Comparison of ENCODE assay signal across 12 cellular contexts in the genomic region with DNA sequence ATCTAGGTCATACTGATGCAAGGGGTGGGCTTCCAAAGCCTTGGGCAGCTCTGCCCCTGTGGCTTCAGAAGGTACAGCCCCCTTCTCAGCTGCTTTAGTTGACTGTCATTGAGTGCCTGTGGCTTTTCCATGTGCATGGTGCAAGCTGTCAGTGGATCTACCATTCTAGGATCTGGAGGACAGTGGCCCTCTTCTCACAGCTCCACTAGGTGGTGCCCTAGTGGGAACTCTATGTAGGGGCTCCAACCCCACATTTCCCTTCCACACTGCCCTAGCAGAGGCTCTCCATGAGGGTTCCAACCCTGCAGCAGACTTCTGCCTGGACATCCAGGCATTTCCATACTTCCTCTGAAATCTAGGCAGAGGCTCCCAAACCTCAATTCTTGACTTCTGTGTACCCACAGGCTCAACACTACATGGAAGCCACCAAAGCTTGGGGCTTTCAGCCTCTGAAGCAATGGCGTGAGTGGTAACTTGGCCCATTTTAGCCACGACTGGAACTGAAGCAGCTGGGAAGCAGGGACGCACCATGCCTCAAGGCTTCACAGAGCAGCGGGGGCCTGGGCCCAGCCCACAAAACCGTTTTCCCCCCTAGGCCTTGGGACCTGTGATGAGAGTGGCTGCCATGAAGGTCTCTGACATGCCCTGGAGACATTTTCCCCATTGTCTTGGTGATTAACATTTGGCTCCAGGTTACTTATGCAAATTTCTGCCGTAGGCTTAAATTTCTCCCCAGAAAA. TPM values are rescaled to one million over a fixed set of nuclear protein-coding genes. Genes with fewer than 3 reads are reported as not detected.
DNase-seq lines count a peak whose midpoint lies in the region; TF ChIP-seq lines count a peak whose summit lies in the region.
"Not testable (repeated sequence)": the region's sequence is repeated elsewhere in the genome, so short reads cannot be mapped to it uniquely, and the experiment has no call there.
"Had no signal": no experiment of that assay in that cellular context is flagged by ENCODE, and none has a peak within 500 bp of the region (broad histone marks: within the 10 kb centered on the region; RNA-seq: fewer than 3 reads in every experiment).

No MANE protein-coding gene starts in this region.

- not testable (repeated sequence) for H3K4me3 ChIP-seq in GM12864 (ENCODE audit: low read depth, low read length); SJCRH30; mesenchymal stem cell (ENCODE audit: insufficient read depth in 1 of 2, low read depth in 1 of 2, low read length in 2 of 2); sigmoid colon

- H2AK5ac ChIP-seq in H9 (ENCODE audit: insufficient read length, low read length), result not testable (repeated sequence)
- H2AK5ac ChIP-seq in mesenchymal stem cell (ENCODE audit: low read length, severe bottlenecking), result peak overlapping the region; percentile 6

- not testable (repeated sequence) for TF ChIP-seq POLR2A in sigmoid colon (IDR thresholded peaks at IDR 0.05)

- not testable (repeated sequence) for H3K23ac ChIP-seq in H9 (ENCODE audit: insufficient read length, low read depth, low read length); mesenchymal stem cell (ENCODE audit: low read length in 2 of 2)

- not testable (repeated sequence) for DNase-seq in GM12864 (ENCODE audit: low read depth); H9; SJCRH30; chondrocyte (ENCODE audit: low spot score); mesenchymal stem cell
- DNase-seq in MV-4-11 (lab: John Stamatoyannopoulos, UW) (peak; percentile 11), sigmoid colon (peak; percentile 11)

- H3K4me2 ChIP-seq in H9 (ENCODE audit: insufficient read depth, insufficient read length, low read length); mesenchymal stem cell (ENCODE audit: low read length, poor library complexity, severe bottlenecking): not testable (repeated sequence)

- intact Hi-C loops in sigmoid colon (cut with DNase I), result not testable (repeated sequence)

- H2BK120ac ChIP-seq in H9 (ENCODE audit: low read depth, low read length, poor library complexity, severe bottlenecking); mesenchymal stem cell (ENCODE audit: low read depth, low read length): not testable (repeated sequence)

- not testable (repeated sequence) for H3K27ac Mint-ChIP-seq in H9; chondrocyte (ENCODE audit: unreplicated experiment)

- H2BK5ac ChIP-seq in H9 (ENCODE audit: insufficient read length, low read length); mesenchymal stem cell (ENCODE audit: low read depth, low read length, poor library complexity, severe bottlenecking): not testable (repeated sequence)

- H3K14ac ChIP-seq in H9 (ENCODE audit: insufficient read depth, low read length); mesenchymal stem cell (ENCODE audit: low read length in 2 of 2): not testable (repeated sequence)

- not testable (repeated sequence) for H3K79me2 ChIP-seq in H9 (ENCODE audit: insufficient read depth, low read length)

- not testable (repeated sequence) for H2BK15ac ChIP-seq in H9 (ENCODE audit: low read depth, low read length); mesenchymal stem cell (ENCODE audit: low read depth, poor library complexity, severe bottlenecking)

- H3K23me2 ChIP-seq in H9 (ENCODE audit: insufficient read length, low read depth, low read length, poor library complexity, severe bottlenecking), result not testable (repeated sequence)

- H3K4me1 Mint-ChIP-seq in H9 (peaks cover 9 to 16% of the 10 kb centered on the region in 2 experiments), chondrocyte (ENCODE audit: low read depth) (peaks cover 43% of the 10 kb centered on the region)

- not testable (repeated sequence) for H3K27me3 Mint-ChIP-seq in H9 (ENCODE audit: low read depth); chondrocyte (ENCODE audit: low read depth)

- TF ChIP-seq EP300 in sigmoid colon (IDR thresholded peaks at IDR 0.05), result not testable (repeated sequence)

- H2BK20ac ChIP-seq in H9 (ENCODE audit: low read depth, low read length, poor library complexity, severe bottlenecking), result not testable (repeated sequence)

- not testable (repeated sequence) for H3K27me3 ChIP-seq in H9 (ENCODE audit: insufficient read depth, low read length); SJCRH30; mesenchymal stem cell (ENCODE audit: control insufficient read depth in 1 of 2, insufficient read depth in 1 of 2, low read length in 2 of 2); sigmoid colon

- not testable (repeated sequence) for H2AFZ ChIP-seq in H9 (ENCODE audit: low read length); mesenchymal stem cell (ENCODE audit: low read depth, low read length)

- H4K8ac ChIP-seq in H9 (replicated peaks; ENCODE audit: insufficient read length, low read depth, low read length); mesenchymal stem cell (ENCODE audit: low read length): not testable (repeated sequence)

- H3K36me3 Mint-ChIP-seq in H9 (ENCODE audit: insufficient read depth in 1 of 3, low read depth in 3 of 3), result peaks cover 0 to 11% (median 3%) of the 10 kb centered on the region in 3 experiments; a peak in 3 of 7 replicates
- not testable (repeated sequence) for H3K36me3 Mint-ChIP-seq in chondrocyte (ENCODE audit: low read depth)

- H3K4me3 Mint-ChIP-seq in H9; chondrocyte (ENCODE audit: unreplicated experiment): not testable (repeated sequence)

- peaks cover 13 to 24% of the 10 kb centered on the region in 2 experiments for H3K9me3 Mint-ChIP-seq in H9
- H3K9me3 Mint-ChIP-seq in chondrocyte (ENCODE audit: low read depth), result not testable (repeated sequence)

- H3T11ph ChIP-seq in H9 (ENCODE audit: low read length), result not testable (repeated sequence)

- not testable (repeated sequence) for H2BK12ac ChIP-seq in H9 (ENCODE audit: insufficient read length, low read depth, low read length)
- peak overlapping the region in 1 of 2 experiments; percentile 15 for H2BK12ac ChIP-seq in mesenchymal stem cell (ENCODE audit: low read length in 2 of 2)

- not testable (repeated sequence) for H3K27ac ChIP-seq in H9 (ENCODE audit: insufficient read length, low read depth, low read length); mesenchymal stem cell (ENCODE audit: low read length, poor library complexity, severe bottlenecking); sigmoid colon
- H3K27ac ChIP-seq in SJCRH30, result peak overlapping the region; percentile 87

- not testable (repeated sequence) for H3K4me1 ChIP-seq in H9 (ENCODE audit: insufficient read depth, low read length); mesenchymal stem cell (ENCODE audit: control insufficient read depth, insufficient read depth, low read depth, low read length); sigmoid colon
- peaks cover 48% of the 10 kb centered on the region for H3K4me1 ChIP-seq in SJCRH30

- not testable (repeated sequence) for H4K5ac ChIP-seq in H9 (ENCODE audit: insufficient read length, low read depth, low read length)

- not testable (repeated sequence) for H3K18ac ChIP-seq in H9 (ENCODE audit: insufficient read length, low read depth, low read length)
- peak overlapping the region in 1 of 2 experiments; percentile 14 for H3K18ac ChIP-seq in mesenchymal stem cell (ENCODE audit: low read depth in 1 of 2, low read length in 2 of 2)

- WGBS in H9 (ENCODE audit: extremely low coverage, insufficient read length, low lambda C conversion rate), result no CpG with 5 or more reads among the region's 6 CpGs
- WGBS in mesenchymal stem cell, result 83% methylated on average over 6 of the region's 6 CpGs
- 82 to 87% methylated on average over 6 of the region's 6 CpGs for WGBS in sigmoid colon, 2 donors

- H3K56ac ChIP-seq in H9 (ENCODE audit: insufficient read length, low read depth, low read length), result not testable (repeated sequence)

- H3K79me1 ChIP-seq in H9 (ENCODE audit: insufficient read depth, low read depth, low read length, poor library complexity, severe bottlenecking); mesenchymal stem cell (replicated peaks; ENCODE audit: low read length, poor library complexity, severe bottlenecking): not testable (repeated sequence)

- H3K9me3 ChIP-seq in H9 (ENCODE audit: control insufficient read depth, low read depth, low read length); SJCRH30 (replicated peaks); mesenchymal stem cell (ENCODE audit: control insufficient read depth, low read length); sigmoid colon: not testable (repeated sequence)

- not testable (repeated sequence) for H3K4ac ChIP-seq in H9 (ENCODE audit: low read depth, low read length); mesenchymal stem cell (ENCODE audit: low read depth in 1 of 2, low read length in 2 of 2)

- not testable (repeated sequence) for H4K20me1 ChIP-seq in H9 (ENCODE audit: control insufficient read depth, insufficient read depth, insufficient read length)

- H4K91ac ChIP-seq in H9 (ENCODE audit: insufficient read length, low read depth, low read length), result not testable (repeated sequence)
- peak overlapping the region; percentile 91 for H4K91ac ChIP-seq in mesenchymal stem cell (ENCODE audit: low read length)

- not testable (repeated sequence) for H3K36me3 ChIP-seq in SJCRH30; mesenchymal stem cell (ENCODE audit: control insufficient read depth in 1 of 2, insufficient read depth in 2 of 2, low read depth in 1 of 2, low read length in 2 of 2); sigmoid colon

- TF ChIP-seq CTCF in GM12864 (IDR thresholded peaks at IDR 0.05; ENCODE audit: low read depth, low read length, missing control alignments), result peak; percentile 21
- peak; percentile 38 for TF ChIP-seq CTCF in H9 (conservative IDR thresholded peaks at IDR 0.05)
- TF ChIP-seq CTCF in chondrocyte (IDR thresholded peaks at IDR 0.05), result peak; percentile 23
- TF ChIP-seq CTCF in sigmoid colon (IDR thresholded peaks at IDR 0.05), result not testable (repeated sequence)

- not testable (repeated sequence) for H3K9ac ChIP-seq in H9 (ENCODE audit: extremely low read depth, insufficient read length, low read length); mesenchymal stem cell (ENCODE audit: low read length)

RNA-seq across cellular contexts. Expression of gene KIAA1755, which starts 20.8 kb away (rescaled TPM):
- 0.17 and 0.18 TPM in 2 replicates for total RNA-seq in H9 (2021)
- total RNA-seq in SJCRH30 (2014; rRNA removed; shearing (Covaris generic)), result 1.4 TPM in 2 replicates
- total RNA-seq in chondrocyte, result 17.6 to 18.8 TPM (median 17.8 TPM) in 3 replicates
- 0.50 TPM for polyA plus RNA-seq in mesenchymal stem cell (2013, experiment 1 of 2)
- polyA plus RNA-seq in mesenchymal stem cell (2013, experiment 2 of 2), result 0.40 TPM
- total RNA-seq in sigmoid colon, result 10 to 100 TPM in 3 of 4 donors, 1 to 10 TPM in 1; 9.2 to 39.1 (median 17.1) TPM
- polyA plus RNA-seq in sigmoid colon, result 1 to 10 TPM in 2 of 3 donors, not detected in 1; 1.2 to 6.4 TPM
- total RNA-seq: CD4-positive, alpha-beta memory T cell; T-cell had no signal
- polyA plus RNA-seq: CD4-positive, alpha-beta memory T cell; IgD-negative memory B cell had no signal

RNA-seq across cellular contexts. Expression of gene BPI, which starts 22.6 kb away (rescaled TPM):
- total RNA-seq in H9 (2021) (not detected in 2 replicates), chondrocyte (0.55 to 0.74 TPM (median 0.68 TPM) in 3 replicates), sigmoid colon (under 1 TPM in 1 of 4 donors, not detected in 3; 0.99 TPM)
- total RNA-seq in SJCRH30 (2014; rRNA removed; shearing (Covaris generic)), result 0.06 TPM in 1 of 2 replicates, not detected in the other
- not detected for polyA plus RNA-seq in mesenchymal stem cell (2013, experiment 1 of 2)
- polyA plus RNA-seq in mesenchymal stem cell (2013, experiment 2 of 2), result not detected
- under 1 TPM in 1 of 3 donors, not detected in 2; 0.09 TPM for polyA plus RNA-seq in sigmoid colon
- total RNA-seq: Caco-2; CD4-positive, alpha-beta memory T cell; HT1080; T-cell had no signal
- polyA plus RNA-seq: CD4-positive, alpha-beta memory T cell; IgD-negative memory B cell had no signal
